In genomic region chr15:22902981-22903380, GRCh38 we compare ENCODE assay signal across 13 cellular contexts.
DNase-seq lines count a peak whose midpoint lies in the region; ATAC-seq and TF ChIP-seq lines count a peak whose summit lies in the region.
"Had no signal": no experiment of that assay in that cellular context is flagged by ENCODE, and none has a peak within 500 bp of the region (broad histone marks: within the 10 kb centered on the region; RNA-seq: fewer than 3 reads in every experiment).

No MANE protein-coding gene starts in this region.

- H3K27me3 Mint-ChIP-seq in H9 (ENCODE audit: low read depth) = no peaks in the 10 kb centered on the region
- H3K27me3 Mint-ChIP-seq in chondrocyte (ENCODE audit: low read depth) = no peaks in the 10 kb centered on the region
- H3K27me3 Mint-ChIP-seq in stimulated activated memory B cell treated with anti-CD40 and anti-IgM and Interleukin-4, amounts not matched to agents 10 μg/mL and 1 μg/mL and 100 μg/mL, for 72 hours = no peaks in the 10 kb centered on the region
- H3K27me3 Mint-ChIP-seq: CD4-positive, alpha-beta T cell had no signal

- H3K79me1 ChIP-seq in H9 (ENCODE audit: insufficient read depth, low read depth, low read length, poor library complexity, severe bottlenecking) = no peaks in the 10 kb centered on the region

- peak overlapping the region; percentile 85 for H3K4me2 ChIP-seq in BLaER1
- H3K4me2 ChIP-seq in H9 (ENCODE audit: insufficient read depth, insufficient read length, low read length) = no peak overlapping the region
- H3K4me2 ChIP-seq in osteoblast (ENCODE audit: insufficient read depth, low read length) = no peak overlapping the region

- no peak overlapping the region for H2BK5ac ChIP-seq in H9 (ENCODE audit: insufficient read length, low read length)

- H3K23me2 ChIP-seq in H9 (ENCODE audit: insufficient read length, low read depth, low read length, poor library complexity, severe bottlenecking) = no peaks in the 10 kb centered on the region

- no peak overlapping the region for H3K18ac ChIP-seq in H9 (ENCODE audit: insufficient read length, low read depth, low read length)

- no peak overlapping the region for H3K4ac ChIP-seq in H9 (ENCODE audit: low read depth, low read length)

- H3K9me3 ChIP-seq in BLaER1 (no peaks in the 10 kb centered on the region), H9 (ENCODE audit: control insufficient read depth, low read depth, low read length) (no peaks in the 10 kb centered on the region), osteoblast (ENCODE audit: low read depth, low read length) (no peaks in the 10 kb centered on the region)

- peak overlapping the region; percentile 58 for H3K9ac ChIP-seq in BLaER1
- H3K9ac ChIP-seq in H9 (ENCODE audit: extremely low read depth, insufficient read length, low read length) = no peak overlapping the region

- H2BK120ac ChIP-seq in H9 (ENCODE audit: low read depth, low read length, poor library complexity, severe bottlenecking) = no peak overlapping the region

- TF ChIP-seq CTCF in H9 (conservative IDR thresholded peaks at IDR 0.05) = no peak
- TF ChIP-seq CTCF in chondrocyte (IDR thresholded peaks at IDR 0.05) = no peak
- TF ChIP-seq CTCF in osteoblast (IDR thresholded peaks at IDR 0.05; ENCODE audit: extremely low read depth, low read depth, low read length) = no peak

- H2BK20ac ChIP-seq in H9 (ENCODE audit: low read depth, low read length, poor library complexity, severe bottlenecking) = no peak overlapping the region

- H3K27ac ChIP-seq in BLaER1 (peak overlapping the region; percentile 83), H9 (ENCODE audit: insufficient read length, low read depth, low read length) (no peak overlapping the region), osteoblast (ENCODE audit: low read depth, low read length) (no peak overlapping the region)

- no peak overlapping the region for H3K14ac ChIP-seq in H9 (ENCODE audit: insufficient read depth, low read length)

- H3K4me1 ChIP-seq in BLaER1 = peaks cover 82% of the 10 kb centered on the region
- H3K4me1 ChIP-seq in H9 (ENCODE audit: insufficient read depth, low read length) = no peaks in the 10 kb centered on the region
- no peaks in the 10 kb centered on the region for H3K4me1 ChIP-seq in osteoblast (ENCODE audit: insufficient read depth, low read length)

- no CpG with 5 or more reads among the region's 11 CpGs for WGBS in H9 (ENCODE audit: extremely low coverage, insufficient read length, low lambda C conversion rate)

- H2AK5ac ChIP-seq in H9 (ENCODE audit: insufficient read length, low read length) = no peak overlapping the region

- H3K9me3 Mint-ChIP-seq in H9 = 0 out of 5 replicates have a peak, but pooled peaks cover 0 to 3% of the 10 kb centered on the region in 2 experiments
- H3K9me3 Mint-ChIP-seq in chondrocyte (ENCODE audit: low read depth) = no peaks in the 10 kb centered on the region
- no peaks in the 10 kb centered on the region for H3K9me3 Mint-ChIP-seq in stimulated activated memory B cell treated with anti-CD40 and anti-IgM and Interleukin-4, amounts not matched to agents 10 μg/mL and 1 μg/mL and 100 μg/mL, for 72 hours
- H3K9me3 Mint-ChIP-seq: CD4-positive, alpha-beta T cell had no signal

- H4K5ac ChIP-seq in H9 (ENCODE audit: insufficient read length, low read depth, low read length) = no peak overlapping the region

- H3K4me3 Mint-ChIP-seq in H9 = no peak overlapping the region
- no peak overlapping the region for H3K4me3 Mint-ChIP-seq in chondrocyte (ENCODE audit: unreplicated experiment)
- no peak overlapping the region for H3K4me3 Mint-ChIP-seq in stimulated activated memory B cell treated with anti-CD40 and anti-IgM and Interleukin-4, amounts not matched to agents 10 μg/mL and 1 μg/mL and 100 μg/mL, for 72 hours
- H3K4me3 Mint-ChIP-seq: CD4-positive, alpha-beta T cell had no signal

- H3K36me3 Mint-ChIP-seq in H9 (ENCODE audit: insufficient read depth in 1 of 3, low read depth in 3 of 3) (peaks cover 25 to 40% (median 39%) of the 10 kb centered on the region in 3 experiments), chondrocyte (ENCODE audit: low read depth) (peaks cover 22% of the 10 kb centered on the region)
- peaks cover 33% of the 10 kb centered on the region for H3K36me3 Mint-ChIP-seq in stimulated activated memory B cell treated with anti-CD40 and anti-IgM and Interleukin-4, amounts not matched to agents 10 μg/mL and 1 μg/mL and 100 μg/mL, for 72 hours

- H4K8ac ChIP-seq in H9 (replicated peaks; ENCODE audit: insufficient read length, low read depth, low read length) = no peak overlapping the region

- no peak overlapping the region for H3T11ph ChIP-seq in H9 (ENCODE audit: low read length)

- no peak overlapping the region for H3K23ac ChIP-seq in H9 (ENCODE audit: insufficient read length, low read depth, low read length)

- H2BK15ac ChIP-seq in H9 (ENCODE audit: low read depth, low read length) = no peak overlapping the region

- DNase-seq in H9 (no peak), chondrocyte (ENCODE audit: low spot score) (peak; percentile 56), osteoblast (ENCODE audit: insufficient read length, low spot score, missing footprints) (peak; percentile 29), NCI-H345 treated with DMSO at 0.1 percent for 48 hours (lab: John Stamatoyannopoulos, UW; ENCODE audit: unreplicated experiment) (no peak)
- DNase-seq in activated effector memory CD4-positive, alpha-beta T cell treated with Interleukin-2 at 50 U/mL for 16 hours = no peak
- DNase-seq: 8988T; AML-193; C1 segment of cervical spinal cord; CD4-positive, alpha-beta T cell; DMS79 had no signal

- H4K91ac ChIP-seq in H9 (ENCODE audit: insufficient read length, low read depth, low read length) = no peak overlapping the region

- H3K56ac ChIP-seq in H9 (ENCODE audit: insufficient read length, low read depth, low read length) = no peak overlapping the region

- peaks cover 45% of the 10 kb centered on the region for H3K36me3 ChIP-seq in BLaER1
- peaks cover 48% of the 10 kb centered on the region for H3K36me3 ChIP-seq in osteoblast (ENCODE audit: insufficient read depth, low read length)

- H3K4me3 ChIP-seq in BLaER1 (peak overlapping the region; percentile 24; the same call in 1 of the 2 replicates), osteoblast (ENCODE audit: insufficient read depth, low read length) (no peak overlapping the region)

- ATAC-seq in stimulated activated memory B cell treated with anti-CD40 and anti-IgM and Interleukin-4, amounts not matched to agents 10 μg/mL and 1 μg/mL and 100 μg/mL, for 72 hours = no peak
- ATAC-seq in GM21447 (IDR thresholded peaks at IDR 0.05; ENCODE audit: unreplicated experiment) = no peak

- H3K79me2 ChIP-seq in H9 (ENCODE audit: insufficient read depth, low read length) (no peaks in the 10 kb centered on the region), osteoblast (ENCODE audit: insufficient read depth, low read length) (no peaks in the 10 kb centered on the region)

- H4K20me1 ChIP-seq in BLaER1 (no peaks in the 10 kb centered on the region), H9 (ENCODE audit: control insufficient read depth, insufficient read depth, insufficient read length) (peaks cover 3% of the 10 kb centered on the region), osteoblast (ENCODE audit: insufficient read depth, low read length) (no peaks in the 10 kb centered on the region)

- H3K27ac Mint-ChIP-seq in H9 (peak overlapping the region in 2 of 3 experiments; percentile 65 to 75; a peak in 5 of 7 replicates), chondrocyte (ENCODE audit: unreplicated experiment) (peak overlapping the region; percentile 73)
- H3K27ac Mint-ChIP-seq in stimulated activated memory B cell treated with anti-CD40 and anti-IgM and Interleukin-4, amounts not matched to agents 10 μg/mL and 1 μg/mL and 100 μg/mL, for 72 hours = no peak overlapping the region
- H3K27ac Mint-ChIP-seq: CD4-positive, alpha-beta T cell had no signal

- H3K27me3 ChIP-seq in BLaER1 (no peaks in the 10 kb centered on the region), H9 (ENCODE audit: insufficient read depth, low read length) (no peaks in the 10 kb centered on the region), osteoblast (ENCODE audit: insufficient read depth, low read length) (no peaks in the 10 kb centered on the region)

- no peaks in the 10 kb centered on the region for H3K4me1 Mint-ChIP-seq in H9
- H3K4me1 Mint-ChIP-seq in chondrocyte (ENCODE audit: low read depth) = no peaks in the 10 kb centered on the region
- peaks cover 7% of the 10 kb centered on the region for H3K4me1 Mint-ChIP-seq in stimulated activated memory B cell treated with anti-CD40 and anti-IgM and Interleukin-4, amounts not matched to agents 10 μg/mL and 1 μg/mL and 100 μg/mL, for 72 hours

- no peak overlapping the region for H2BK12ac ChIP-seq in H9 (ENCODE audit: insufficient read length, low read depth, low read length)

- H2AFZ ChIP-seq in H9 (ENCODE audit: low read length) (no peak overlapping the region), osteoblast (ENCODE audit: low read length) (no peak overlapping the region)

Comparison
In these comparisons a context has a peak if more than half of its experiments do, and no peak if none do; other contexts are left out.
1. DNase-seq: peak in chondrocyte (single experiment) and osteoblast (single experiment); none in H9 (single experiment), activated effector memory CD4-positive, alpha-beta T cell treated with Interleukin-2 at 50 U/mL for 16 hours (single experiment) and NCI-H345 treated with DMSO at 0.1 percent for 48 hours (single experiment).